ENCODE assay signal across 15 cellular contexts in genomic region chr11:126340960-126341709, GRCh38. TPM values are rescaled to one million over a fixed set of nuclear protein-coding genes. Genes with fewer than 3 reads are reported as not detected.
DNase-seq lines count a peak whose midpoint lies in the region; ATAC-seq and TF ChIP-seq lines count a peak whose summit lies in the region.
"Had no signal": no experiment of that assay in that cellular context is flagged by ENCODE, and none has a peak within 500 bp of the region (broad histone marks: within the 10 kb centered on the region; RNA-seq: fewer than 3 reads in every experiment).

No MANE protein-coding gene starts in this region.

- H3K36me3 ChIP-seq in left ventricle myocardium inferior (peaks cover 39% of the 10 kb centered on the region), RWPE2 (ENCODE audit: low read depth) (peaks cover 10% of the 10 kb centered on the region; the same call in 1 of the 2 replicates), hepatocyte (replicated peaks; ENCODE audit: insufficient read depth, low read depth) (no peaks in the 10 kb centered on the region), upper lobe of right lung (peaks cover 25% of the 10 kb centered on the region)

- H2AFZ ChIP-seq in hepatocyte, result no peak overlapping the region

- no peaks in the 10 kb centered on the region for H4K20me1 ChIP-seq in hepatocyte (ENCODE audit: insufficient read depth, poor library complexity, severe bottlenecking)

- no peaks in the 10 kb centered on the region for H3K9me3 ChIP-seq in left ventricle myocardium inferior (replicated peaks)
- no peaks in the 10 kb centered on the region for H3K9me3 ChIP-seq in RWPE2 (ENCODE audit: severe bottlenecking)
- H3K9me3 ChIP-seq in hepatocyte (ENCODE audit: low read depth), result no peaks in the 10 kb centered on the region
- H3K9me3 ChIP-seq in upper lobe of right lung, result no peaks in the 10 kb centered on the region
- H3K9me3 ChIP-seq: BE2C, body of pancreas had no signal

- H3K9me2 ChIP-seq in hepatocyte (replicated peaks; ENCODE audit: insufficient read depth), result no peaks in the 10 kb centered on the region

- ATAC-seq in RWPE2 (ENCODE audit: low read depth), result no peak
- no peak for ATAC-seq in upper lobe of right lung
- no peak for ATAC-seq in GM18861 (IDR thresholded peaks at IDR 0.05; ENCODE audit: unreplicated experiment)
- ATAC-seq: body of pancreas had no signal

- H3K4me2 ChIP-seq in hepatocyte, result peak overlapping the region; percentile 35

- TF ChIP-seq CTCF in left ventricle myocardium inferior (IDR thresholded peaks at IDR 0.05; ENCODE audit: borderline replicate concordance), result no peak
- TF ChIP-seq CTCF in RWPE2 (IDR thresholded peaks at IDR 0.05; ENCODE audit: poor library complexity, severe bottlenecking), result no peak
- no peak for TF ChIP-seq CTCF in hepatocyte (IDR thresholded peaks at IDR 0.05; ENCODE audit: poor library complexity)
- no peak for TF ChIP-seq CTCF in upper lobe of right lung (IDR thresholded peaks at IDR 0.05)

- 89% methylated on average over 13 of the region's 13 CpGs for WGBS in hepatocyte (ENCODE audit: low lambda C conversion rate, missing lambda C conversion rate)

- H3K27ac ChIP-seq in left ventricle myocardium inferior (replicated peaks) (peak overlapping the region; percentile 76), RWPE2 (ENCODE audit: poor library complexity, severe bottlenecking) (peak overlapping the region; percentile 83), hepatocyte (peak overlapping the region; percentile 57), upper lobe of right lung (peak overlapping the region; percentile 37)
- H3K27ac ChIP-seq: body of pancreas had no signal

- peaks cover 74% of the 10 kb centered on the region for H3K4me1 ChIP-seq in left ventricle myocardium inferior
- H3K4me1 ChIP-seq in RWPE2 (ENCODE audit: insufficient read depth, poor library complexity, severe bottlenecking), result peaks cover 36% of the 10 kb centered on the region
- H3K4me1 ChIP-seq in hepatocyte (ENCODE audit: insufficient read depth), result peaks cover 40% of the 10 kb centered on the region
- peaks cover 17% of the 10 kb centered on the region for H3K4me1 ChIP-seq in upper lobe of right lung

- intact Hi-C loops in left ventricle myocardium inferior (cut with micrococcal nuclease), result no loop called here
- intact Hi-C loops in cardiac septum (cut with DNase I), result no loop called here
- intact Hi-C loops in upper lobe of right lung (cut with DNase I), result no loop called here

- H3K27me3 ChIP-seq in left ventricle myocardium inferior (ENCODE audit: low read depth) (no peaks in the 10 kb centered on the region), RWPE2 (ENCODE audit: insufficient read depth, poor library complexity, severe bottlenecking) (no peaks in the 10 kb centered on the region), hepatocyte (no peaks in the 10 kb centered on the region), upper lobe of right lung (no peaks in the 10 kb centered on the region)
- H3K27me3 ChIP-seq: BE2C, body of pancreas had no signal

- no peak overlapping the region for H3K4me3 ChIP-seq in left ventricle myocardium inferior
- H3K4me3 ChIP-seq in RWPE2 (ENCODE audit: severe bottlenecking), result no peak overlapping the region
- no peak overlapping the region for H3K4me3 ChIP-seq in hepatocyte
- H3K4me3 ChIP-seq in upper lobe of right lung, result no peak overlapping the region
- H3K4me3 ChIP-seq: body of pancreas, lung had no signal

- DNase-seq in left ventricle myocardium inferior (no peak), cardiac septum (ENCODE audit: low spot score) (no peak), RWPE2 (ENCODE audit: low spot score) (no peak), hepatocyte (ENCODE audit: low spot score) (no peak), upper lobe of right lung (no peak), HT-29 (ENCODE audit: low spot score) (no peak), iPS-NIHi7 (ENCODE audit: extremely low spot score) (no peak)
- DNase-seq: body of pancreas; Karpas-422; NCI-H2081 treated with DMSO at 0.1 percent for 48 hours; stimulated activated naive CD4-positive, alpha-beta T cell; T-helper 9 cell had no signal

- H3K79me2 ChIP-seq in hepatocyte, result no peaks in the 10 kb centered on the region

RNA-seq across cellular contexts. Expression of gene ST3GAL4, which starts 14.4 kb away (rescaled TPM):
- 61.7 TPM for total RNA-seq in left ventricle myocardium inferior
- total RNA-seq in cardiac septum, result 55.1 TPM
- 25.2 and 31.5 TPM in 2 replicates for total RNA-seq in hepatocyte
- 31.0 and 33.5 TPM in 2 replicates for polyA plus RNA-seq in hepatocyte
- 39.2 TPM for total RNA-seq in upper lobe of right lung
- 140 and 158 TPM in 2 replicates for total RNA-seq in HT-29 (2014; rRNA removed; shearing (Covaris generic))

RNA-seq across cellular contexts. Expression of gene DCPS, which starts 37.3 kb away (rescaled TPM):
- total RNA-seq in left ventricle myocardium inferior (12.1 TPM), cardiac septum (9.9 TPM), hepatocyte (6.5 and 6.9 TPM in 2 replicates), upper lobe of right lung (15.5 TPM)
- polyA plus RNA-seq in hepatocyte, result 16.8 and 25.6 TPM in 2 replicates
- total RNA-seq in HT-29 (2014; rRNA removed; shearing (Covaris generic)), result 51.0 and 63.2 TPM in 2 replicates

RNA-seq across cellular contexts. Expression of gene TIRAP, which starts 58.2 kb away (rescaled TPM):
- total RNA-seq in left ventricle myocardium inferior, result 6.0 TPM
- total RNA-seq in cardiac septum, result 8.4 TPM
- total RNA-seq in hepatocyte, result 5.3 and 7.5 TPM in 2 replicates
- polyA plus RNA-seq in hepatocyte, result 3.2 and 6.4 TPM in 2 replicates
- 13.7 TPM for total RNA-seq in upper lobe of right lung
- 11.6 and 12.3 TPM in 2 replicates for total RNA-seq in HT-29 (2014; rRNA removed; shearing (Covaris generic))
